In genomic region chr9:69174645-69175487, GRCh38 we compare ENCODE assay signal across 8 cellular contexts. TPM values are rescaled to one million over a fixed set of nuclear protein-coding genes. Genes with fewer than 3 reads are reported as not detected.
A peak's percentile ranks its signal among the peaks of the same experiment; 100 is the strongest.
DNase-seq lines count a peak whose midpoint lies in the region; ATAC-seq and TF ChIP-seq lines count a peak whose summit lies in the region.

No MANE protein-coding gene starts in this region.

- peak; percentile 57 for ATAC-seq in foreskin keratinocyte

- H3K27ac ChIP-seq in foreskin keratinocyte (peak overlapping the region; percentile 100), neutrophil (no peak overlapping the region)

- peak overlapping the region; percentile 89 for H3K4me3 Mint-ChIP-seq in HFFc6

- H3K4me1 Mint-ChIP-seq in HFFc6 (ENCODE audit: low read depth): peaks cover 83% of the 10 kb centered on the region

- no peaks in the 10 kb centered on the region; the same call in 1 of the 2 replicates for H3K36me3 Mint-ChIP-seq in HFFc6 (ENCODE audit: low read depth)

- H3K9me3 ChIP-seq in neutrophil: no peaks in the 10 kb centered on the region

- peak overlapping the region; percentile 93 for H3K27ac Mint-ChIP-seq in HFFc6

- TF ChIP-seq CTCF in HFFc6 (IDR thresholded peaks at IDR 0.05) (no peak), foreskin keratinocyte (conservative IDR thresholded peaks at IDR 0.05) (no peak), neutrophil (IDR thresholded peaks at IDR 0.05) (no peak)

- no peaks in the 10 kb centered on the region for H3K27me3 ChIP-seq in foreskin keratinocyte
- H3K27me3 ChIP-seq in neutrophil: peaks cover 21% of the 10 kb centered on the region

- peaks cover 2% of the 10 kb centered on the region for H3K27me3 Mint-ChIP-seq in HFFc6 (ENCODE audit: insufficient read depth)

- no peaks in the 10 kb centered on the region for H3K36me3 ChIP-seq in neutrophil

- H3K4me1 ChIP-seq in foreskin keratinocyte (peaks cover 68% of the 10 kb centered on the region), neutrophil (ENCODE audit: control insufficient read depth in 1 of 2, insufficient read depth in 1 of 2, low read depth in 1 of 2, low read length in 1 of 2) (peaks cover 23 to 28% of the 10 kb centered on the region in 2 experiments)

- no peaks in the 10 kb centered on the region for H3K9me3 Mint-ChIP-seq in HFFc6

- peak; percentile 79 for DNase-seq in activated effector memory CD4-positive, alpha-beta T cell treated with anti-CD3 and anti-CD28 coated beads, Interleukin-2, amount 50 U/mL, for 16 hours
- DNase-seq in activated effector memory CD4-positive, alpha-beta T cell treated with Interleukin-2 at 50 U/mL for 16 hours: no peak
- DNase-seq in HFFc6 (peak; percentile 95), MV-4-11 (lab: John Stamatoyannopoulos, UW) (peak; percentile 44), foreskin keratinocyte (peak; percentile 92 to 95), SKM-1 treated with dmso at 0.1 percent for 144 hours (lab: John Stamatoyannopoulos, UW; ENCODE audit: unreplicated experiment) (no peak)
- peak; percentile 72 to 75 for DNase-seq in activated T-cell treated with anti-CD3 and anti-CD28 coated beads, Interleukin-2, amount 50 U/mL, for 48 hours

- H3K4me3 ChIP-seq in neutrophil (ENCODE audit: low read depth in 1 of 2, low read length in 1 of 2): peak overlapping the region; percentile 66 to 67

RNA-seq across cellular contexts. Expression of gene TJP2, which starts 0.8 kb away (rescaled TPM):
- total RNA-seq in HFFc6 (2021; fragmentation: NEBNext Ultra II Directional; extraction: Animal tissue kit (Norgen Biotek cat#: 25700)): 10 to 100 TPM; 25.3 to 50.4 (median 45.4) TPM
- 126 and 140 TPM in 2 replicates for total RNA-seq in foreskin keratinocyte
- polyA plus RNA-seq in foreskin keratinocyte: 57.9 and 59.8 TPM in 2 replicates

Comparison
In these comparisons a context has a peak if more than half of its experiments do, and no peak if none do; other contexts are left out.
1. DNase-seq: peak in activated effector memory CD4-positive, alpha-beta T cell treated with anti-CD3 and anti-CD28 coated beads, Interleukin-2, amount 50 U/mL, for 16 hours (single experiment), HFFc6 (single experiment), MV-4-11 (single experiment), activated T-cell treated with anti-CD3 and anti-CD28 coated beads, Interleukin-2, amount 50 U/mL, for 48 hours (2 of 2) and foreskin keratinocyte (2 of 2); none in activated effector memory CD4-positive, alpha-beta T cell treated with Interleukin-2 at 50 U/mL for 16 hours (single experiment) and SKM-1 treated with dmso at 0.1 percent for 144 hours (single experiment).